Comparison of ENCODE assay signal across 2 cellular contexts in the genomic region with DNA sequence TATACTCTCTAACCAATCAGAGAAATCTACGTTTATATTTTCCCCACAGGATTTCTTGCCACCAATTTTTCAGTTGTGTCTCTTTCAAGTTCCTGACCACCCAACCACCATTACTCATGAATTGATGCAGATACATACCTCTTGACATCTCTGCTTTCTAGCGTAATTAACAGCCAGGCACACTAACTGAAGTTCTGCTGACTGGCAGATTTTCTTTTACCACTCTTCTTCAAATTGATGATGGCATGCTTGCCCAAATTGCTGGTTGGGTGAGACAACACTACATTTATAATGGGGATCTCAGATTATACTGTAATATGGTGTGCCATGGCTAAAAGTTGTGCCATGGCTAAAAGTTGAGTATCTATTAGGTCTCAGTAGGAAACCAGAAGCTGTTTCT.
TF ChIP-seq lines count a peak whose summit lies in the region.

No MANE protein-coding gene starts in this region.

TF ChIP-seq in HepG2, 621 proteins besides CTCF, POLR2A, EP300 and RAD21:
- TF ChIP-seq KAT2B (IDR thresholded peaks at IDR 0.05; ENCODE audit: borderline replicate concordance, low read depth, low read length), result no peak
- TF ChIP-seq HNRNPLL (IDR thresholded peaks at IDR 0.05; ENCODE audit: low read depth, low read length, poor library complexity, severe bottlenecking), result no peak
- TF ChIP-seq ZNF317 (CRISPR knock-in tag; IDR thresholded peaks at IDR 0.05), result no peak
- peak; percentile 58 to 77 for TF ChIP-seq MAFK (conservative IDR thresholded peaks at IDR 0.05 in 1 of 2, IDR thresholded peaks at IDR 0.05 in 1 of 2; ENCODE audit: low read length in 2 of 2)
- no peak for TF ChIP-seq EEA1 (CRISPR knock-in tag; IDR thresholded peaks at IDR 0.05; ENCODE audit: borderline replicate concordance)
- TF ChIP-seq, protein P1, sequence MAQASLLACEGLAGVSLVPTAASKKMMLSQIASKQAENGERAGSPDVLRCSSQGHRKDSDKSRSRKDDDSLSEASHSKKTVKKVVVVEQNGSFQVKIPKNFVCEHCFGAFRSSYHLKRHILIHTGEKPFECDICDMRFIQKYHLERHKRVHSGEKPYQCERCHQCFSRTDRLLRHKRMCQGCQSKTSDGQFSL (CRISPR knock-in tag; IDR thresholded peaks at IDR 0.05), result no peak
- no peak for TF ChIP-seq ONECUT2 (CRISPR knock-in tag; IDR thresholded peaks at IDR 0.05)
- TF ChIP-seq MAFF (IDR thresholded peaks at IDR 0.05; ENCODE audit: low read depth, low read length), result peak; percentile 81
TF ChIP-seq in HepG2: peak in this region for 2.

TF ChIP-seq in IMR-90, 13 proteins besides CTCF, POLR2A, EP300 and RAD21:
- TF ChIP-seq, protein P2, sequence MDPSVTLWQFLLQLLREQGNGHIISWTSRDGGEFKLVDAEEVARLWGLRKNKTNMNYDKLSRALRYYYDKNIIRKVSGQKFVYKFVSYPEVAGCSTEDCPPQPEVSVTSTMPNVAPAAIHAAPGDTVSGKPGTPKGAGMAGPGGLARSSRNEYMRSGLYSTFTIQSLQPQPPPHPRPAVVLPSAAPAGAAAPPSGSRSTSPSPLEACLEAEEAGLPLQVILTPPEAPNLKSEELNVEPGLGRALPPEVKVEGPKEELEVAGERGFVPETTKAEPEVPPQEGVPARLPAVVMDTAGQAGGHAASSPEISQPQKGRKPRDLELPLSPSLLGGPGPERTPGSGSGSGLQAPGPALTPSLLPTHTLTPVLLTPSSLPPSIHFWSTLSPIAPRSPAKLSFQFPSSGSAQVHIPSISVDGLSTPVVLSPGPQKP (IDR thresholded peaks at IDR 0.05; ENCODE audit: borderline replicate concordance, low read depth, low read length), result no peak
- peak; percentile 55; the same call in 1 of the 2 replicates for TF ChIP-seq MAFK (IDR thresholded peaks at IDR 0.05; ENCODE audit: low read depth, low read length)
